Comparison of ENCODE assay signal across 8 cellular contexts in genomic region chrX:86133761-86134160, GRCh38. TPM values are rescaled to one million over a fixed set of nuclear protein-coding genes. Genes with fewer than 3 reads are reported as not detected.
DNase-seq lines count a peak whose midpoint lies in the region; ATAC-seq and TF ChIP-seq lines count a peak whose summit lies in the region.

No MANE protein-coding gene starts in this region.

- no peaks in the 10 kb centered on the region for H3K36me3 ChIP-seq in uterus

- peak in 2 of 4 experiments; percentile 33 to 45 for TF ChIP-seq CTCF in uterus (IDR thresholded peaks at IDR 0.05)

- intact Hi-C loops in uterus (cut with DNase I; ENCODE audit: low total_unique reads) = no loop called here

- H3K4me1 Mint-ChIP-seq in activated CD4-positive, alpha-beta memory T cell treated with anti-CD3 and anti-CD28 coated beads, Interleukin-2, amount 10 ng/mL, durations not matched to agents 7 days and 5 days = no peaks in the 10 kb centered on the region

- TF ChIP-seq POLR2A in uterus (IDR thresholded peaks at IDR 0.05) = no peak

- no peaks in the 10 kb centered on the region for H3K9me3 Mint-ChIP-seq in activated CD4-positive, alpha-beta memory T cell treated with anti-CD3 and anti-CD28 coated beads, Interleukin-2, amount 10 ng/mL, durations not matched to agents 7 days and 5 days

- no peak overlapping the region for H3K27ac Mint-ChIP-seq in activated CD4-positive, alpha-beta memory T cell treated with anti-CD3 and anti-CD28 coated beads, Interleukin-2, amount 10 ng/mL, durations not matched to agents 7 days and 5 days

- no peaks in the 10 kb centered on the region for H3K36me3 Mint-ChIP-seq in activated CD4-positive, alpha-beta memory T cell treated with anti-CD3 and anti-CD28 coated beads, Interleukin-2, amount 10 ng/mL, durations not matched to agents 7 days and 5 days (ENCODE audit: low read depth)

- H3K27me3 ChIP-seq in uterus = no peaks in the 10 kb centered on the region

- no peak overlapping the region for H3K27ac ChIP-seq in uterus

- H3K9me3 ChIP-seq in uterus = no peaks in the 10 kb centered on the region

- H3K4me3 Mint-ChIP-seq in activated CD4-positive, alpha-beta memory T cell treated with anti-CD3 and anti-CD28 coated beads, Interleukin-2, amount 10 ng/mL, durations not matched to agents 7 days and 5 days = no peak overlapping the region

- DNase-seq in AG08395 (ENCODE audit: low spot score) (peak; percentile 14), RKO (ENCODE audit: low spot score) (peak; percentile 62), fibroblast of the conjunctiva (ENCODE audit: low read depth) (peak; percentile 1), uterus (no peak)
- no peak for DNase-seq in activated CD4-positive, alpha-beta memory T cell treated with anti-CD3 and anti-CD28 coated beads, Interleukin-2, amount 10 ng/mL, durations not matched to agents 7 days and 5 days
- DNase-seq in activated CD8-positive, alpha-beta memory T cell treated with anti-CD3 and anti-CD28 coated beads, Interleukin-2, amount 50 U/mL, for 4 hours = no peak
- DNase-seq in stimulated activated naive CD8-positive, alpha-beta T cell treated with anti-CD3 and anti-CD28 coated beads, Interleukin-15, Interleukin-2, amounts not matched to agents 100 U/mL and 50 U/mL, for 24 hours = no peak

- ATAC-seq in GM18868 (IDR thresholded peaks at IDR 0.05; ENCODE audit: unreplicated experiment) = peak; percentile 53
- no peak for ATAC-seq in stimulated activated naive CD8-positive, alpha-beta T cell treated with anti-CD3 and anti-CD28 coated beads, Interleukin-15, Interleukin-2, amounts not matched to agents 100 U/mL and 50 U/mL, for 24 hours

- H3K4me3 ChIP-seq in uterus = no peak overlapping the region

- POLR2A ChIA-PET in activated CD4-positive, alpha-beta memory T cell treated with anti-CD3 and anti-CD28 coated beads, Interleukin-2, amount 10 ng/mL, durations not matched to agents 7 days and 5 days (lab: Charles Lee) = no interaction called here

- no peaks in the 10 kb centered on the region for H3K4me1 ChIP-seq in uterus

- H3K27me3 Mint-ChIP-seq in activated CD4-positive, alpha-beta memory T cell treated with anti-CD3 and anti-CD28 coated beads, Interleukin-2, amount 10 ng/mL, durations not matched to agents 7 days and 5 days = no peaks in the 10 kb centered on the region

- CTCF ChIA-PET in activated CD4-positive, alpha-beta memory T cell treated with anti-CD3 and anti-CD28 coated beads, Interleukin-2, amount 10 ng/mL, durations not matched to agents 7 days and 5 days (lab: Charles Lee) = no interaction called here

RNA-seq across cellular contexts. Expression of gene DACH2, which starts 14.5 kb away (rescaled TPM):
- total RNA-seq in uterus = 1 to 10 TPM in 2 of 4 donors, under 1 TPM in 1, not detected in 1; 0.26 to 8.6 (median 1.7) TPM
- not detected for total RNA-seq in activated CD4-positive, alpha-beta memory T cell treated with anti-CD3 and anti-CD28 coated beads, Interleukin-2, amount 10 ng/mL, durations not matched to agents 7 days and 5 days

Comparison
In these comparisons a context has a peak if more than half of its experiments do, and no peak if none do; other contexts are left out.
1. DNase-seq: peak in AG08395 (single experiment), RKO (single experiment) and fibroblast of the conjunctiva (single experiment); none in uterus (0 of 2), activated CD4-positive, alpha-beta memory T cell treated with anti-CD3 and anti-CD28 coated beads, Interleukin-2, amount 10 ng/mL, durations not matched to agents 7 days and 5 days (single experiment), activated CD8-positive, alpha-beta memory T cell treated with anti-CD3 and anti-CD28 coated beads, Interleukin-2, amount 50 U/mL, for 4 hours (single experiment) and stimulated activated naive CD8-positive, alpha-beta T cell treated with anti-CD3 and anti-CD28 coated beads, Interleukin-15, Interleukin-2, amounts not matched to agents 100 U/mL and 50 U/mL, for 24 hours (single experiment).